In genomic region chr9:101387871-101388506, GRCh38 we compare ENCODE assay signal across 8 cellular contexts. TPM values are rescaled to one million over a fixed set of nuclear protein-coding genes. Genes with fewer than 3 reads are reported as not detected.
DNase-seq lines count a peak whose midpoint lies in the region; ATAC-seq, FAIRE-seq and TF ChIP-seq lines count a peak whose summit lies in the region.

No MANE protein-coding gene starts in this region.

- H3K9me3 ChIP-seq in A673 (ENCODE audit: low read depth, low read length, poor library complexity, severe bottlenecking) = peaks cover under 1% of the 10 kb centered on the region
- peaks cover 15% of the 10 kb centered on the region for H3K9me3 ChIP-seq in HepG2 (ENCODE audit: low read length)

- CTCF ChIA-PET in A673 (lab: Charles Lee) = interaction anchor here (1.0 to 1.7 kb wide), 4 partner anchors 11 to 269 kb away, joined by 4 to 5 read pairs (median 4); partner anchors contain the start of genes MRPL50 and ZNF189
- CTCF ChIA-PET in HepG2 (lab: Yijun Ruan, JAX; ENCODE audit: low intra/inter-chr PET ratio, low total read pairs) = interaction anchor here (0.6 to 4.3 kb wide), 7 partner anchors 69 to 269 kb away, joined by 3 to 65 read pairs (median 9); no protein-coding TSS in a partner anchor

- in situ Hi-C loops in HepG2 (cut with HindIII; ENCODE audit: extremely low pct_ligation_motif_present, low pct_unique_long_range_greater_than_20kb) = loop anchor here (5.0 kb wide), 1 partner anchor 66 kb away; no protein-coding TSS in a partner anchor

- H3K4me1 ChIP-seq in A673 (ENCODE audit: insufficient read depth, low read length, poor library complexity, severe bottlenecking) (peaks cover 4% of the 10 kb centered on the region), HepG2 (ENCODE audit: insufficient read depth, low read length) (peaks cover 81% of the 10 kb centered on the region)

- H3K4me2 ChIP-seq in HepG2 (ENCODE audit: low read depth, low read length) = no peak overlapping the region

- H4K20me1 ChIP-seq in HepG2 (ENCODE audit: insufficient read depth, low read length) = peaks cover 3% of the 10 kb centered on the region; the same call in 1 of the 2 replicates

- TF ChIP-seq EP300 in HepG2 (IDR thresholded peaks at IDR 0.05; ENCODE audit: low read depth in 2 of 2, low read length in 2 of 2) = peak in 1 of 2 experiments; percentile 58; a peak in 1 of 4 replicates
- no peak for TF ChIP-seq EP300 in HepG2 (CRISPR knock-in tag; IDR thresholded peaks at IDR 0.05; ENCODE audit: borderline replicate concordance)

- POLR2A ChIA-PET in A673 (lab: Charles Lee; ENCODE audit: low non-redundant PET) (no interaction called here), HepG2 (lab: Yijun Ruan, JAX) (interaction anchor here (0.7 to 2.3 kb wide), 11 partner anchors 11 to 76 kb away, joined by 3 to 38 read pairs (median 9); partner anchors contain the start of genes MRPL50 and ZNF189)

- H3K27me3 ChIP-seq in A673 (replicated peaks; ENCODE audit: insufficient read depth, low read depth, low read length, poor library complexity) (no peaks in the 10 kb centered on the region), bronchial epithelial cell (ENCODE audit: control insufficient read depth, insufficient read depth, low read length) (no peaks in the 10 kb centered on the region), HepG2 (ENCODE audit: control insufficient read depth in 1 of 2, insufficient read depth in 2 of 2, low read length in 2 of 2) (no peaks in the 10 kb centered on the region)

- peaks cover 28% of the 10 kb centered on the region for H3K36me3 ChIP-seq in A673 (ENCODE audit: insufficient read depth, low read length, poor library complexity, severe bottlenecking)
- no peaks in the 10 kb centered on the region for H3K36me3 ChIP-seq in bronchial epithelial cell (ENCODE audit: control insufficient read depth, insufficient read depth, low read length)
- H3K36me3 ChIP-seq in HepG2 (replicated peaks in 1 of 2; ENCODE audit: control insufficient read depth in 1 of 2, insufficient read depth in 2 of 2, low read length in 2 of 2) = peaks cover 7 to 26% of the 10 kb centered on the region in 2 experiments; a peak in 2 of 5 replicates

- BruUV-seq in A673 (replicated peaks; lab: Mats Ljungman, UMichigan) = no TSS peak
- BruUV-seq in HepG2 (replicated peaks; lab: Mats Ljungman, UMichigan) = no TSS peak

- intact Hi-C loops in A673 (cut with micrococcal nuclease; ENCODE audit: unreplicated experiment) = loop anchor here (1.0 to 10.0 kb wide), 3 partner anchors 72 to 786 kb away; no protein-coding TSS in a partner anchor
- intact Hi-C loops in HepG2 (cut with micrococcal nuclease; ENCODE audit: unreplicated experiment) = loop anchor here (1.0 to 2.0 kb wide), 10 partner anchors 21 to 787 kb away; no protein-coding TSS in a partner anchor
- intact Hi-C loops in posterior vena cava (cut with DNase I) = no loop called here

- peak; percentile 72 for ATAC-seq in HG03280 (IDR thresholded peaks at IDR 0.05; ENCODE audit: unreplicated experiment)
- peak; percentile 97 for ATAC-seq in HepG2
- no peak for ATAC-seq in HG03039 (IDR thresholded peaks at IDR 0.05; ENCODE audit: unreplicated experiment)

- WGBS in HepG2 (ENCODE audit: low lambda C conversion rate) = 45% methylated on average over 6 of the region's 6 CpGs

- peaks cover 26% of the 10 kb centered on the region for H3K79me2 ChIP-seq in HepG2 (ENCODE audit: insufficient read depth, low read length)

- peak; percentile 81 for TF ChIP-seq RAD21 in HepG2 (CRISPR knock-in tag; IDR thresholded peaks at IDR 0.05)

- no peak overlapping the region for H2AFZ ChIP-seq in HepG2 (ENCODE audit: low read length)

- H3K27ac ChIP-seq in A673 (ENCODE audit: low read depth, low read length, poor library complexity, severe bottlenecking) (no peak overlapping the region), HepG2 (ENCODE audit: extremely low read length, insufficient read depth, low read length) (peak overlapping the region; percentile 41)

- no peak overlapping the region for H3K9ac ChIP-seq in HepG2 (ENCODE audit: insufficient read depth, low read depth, low read length)

- DNase-seq in A673 (ENCODE audit: low spot score) = peak; percentile 70
- peak; percentile 72 for DNase-seq in NCI-H69 (lab: John Stamatoyannopoulos, UW)
- peak; percentile 68 for DNase-seq in bronchial epithelial cell (ENCODE audit: low read depth)
- peak; percentile 86 for DNase-seq in HepG2 (ENCODE audit: low spot score)
- no peak for DNase-seq in posterior vena cava (ENCODE audit: low spot score)

- FAIRE-seq in bronchial epithelial cell (lab: Jason Lieb, UNC) (no peak), HepG2 (lab: Jason Lieb, UNC) (peak; percentile 69)

- TF ChIP-seq CTCF in A673 (conservative IDR thresholded peaks at IDR 0.05; ENCODE audit: low read depth, low read length) (peak; percentile 79), GM12873 (IDR thresholded peaks at IDR 0.05; ENCODE audit: insufficient read depth, low read depth, low read length, missing control alignments) (peak; percentile 54), bronchial epithelial cell (IDR thresholded peaks at IDR 0.05; ENCODE audit: insufficient read depth, low read length, severe bottlenecking) (peak; percentile 57), HepG2 (CRISPR knock-in tag; IDR thresholded peaks at IDR 0.05) (peak; percentile 88)

- TF ChIP-seq POLR2A in HepG2 (IDR thresholded peaks at IDR 0.05; ENCODE audit: insufficient read depth in 1 of 2, low read depth in 2 of 2, low read length in 2 of 2) = no peak

- H3K4me3 ChIP-seq in A673 (ENCODE audit: low read depth, low read length, poor library complexity, severe bottlenecking) (no peak overlapping the region), bronchial epithelial cell (ENCODE audit: low read depth, low read length) (no peak overlapping the region), HepG2 (replicated peaks in 1 of 3; ENCODE audit: insufficient read depth in 1 of 3, low read depth in 2 of 3, low read length in 3 of 3) (no peak overlapping the region)

RNA-seq across cellular contexts. Expression of gene BAAT, which starts 3.2 kb away (rescaled TPM):
- total RNA-seq in A673 (2021) = 0.09 and 0.17 TPM in 2 replicates
- 0.13 and 0.26 TPM in 2 replicates for total RNA-seq in bronchial epithelial cell
- total RNA-seq in HepG2 (2016; rRNA removed; fragmentation: Illumina TruSeq; extraction: Trizol) = 0.71 and 1.0 TPM in 2 replicates
- 0.20 and 0.26 TPM in 2 replicates for total RNA-seq in HepG2 (2016; cell fraction: cytosol; rRNA removed; fragmentation: Illumina TruSeq; extraction: Trizol; ENCODE audit: low read depth)
- total RNA-seq in HepG2 (2016; cell fraction: insoluble cytoplasmic fraction; rRNA removed; fragmentation: Illumina TruSeq; extraction: Trizol) = 0.45 and 0.77 TPM in 2 replicates
- total RNA-seq in HepG2 (2016; cell fraction: membrane; rRNA removed; fragmentation: Illumina TruSeq; extraction: Trizol) = 0.34 and 0.56 TPM in 2 replicates
- 0.78 and 0.97 TPM in 2 replicates for total RNA-seq in HepG2 (2016; cell fraction: nucleus; rRNA removed; fragmentation: Illumina TruSeq; extraction: Trizol)
- 7.9 and 11.2 TPM in 2 replicates for polyA plus RNA-seq in HepG2 (2011; rRNA removed)
- polyA plus RNA-seq in HepG2 (2011; cell fraction: cytosol; rRNA removed) = 3.9 and 10.6 TPM in 2 replicates
- polyA plus RNA-seq in HepG2 (2011; cell fraction: nucleus; rRNA removed) = 4.2 and 7.6 TPM in 2 replicates
- 26.8 and 34.2 TPM in 2 replicates for polyA plus RNA-seq in HepG2 (2012)
- polyA plus RNA-seq in HepG2 (2016; cell fraction: cytosol; fragmentation: Illumina TruSeq; extraction: Trizol; ENCODE audit: low read depth) = 0.07 and 0.18 TPM in 2 replicates
- 0.80 and 0.87 TPM in 2 replicates for polyA plus RNA-seq in HepG2 (2016; cell fraction: insoluble cytoplasmic fraction; fragmentation: Illumina TruSeq; extraction: Trizol; ENCODE audit: low read depth)
- 0.22 and 0.24 TPM in 2 replicates for polyA plus RNA-seq in HepG2 (2016; cell fraction: membrane; fragmentation: Illumina TruSeq; extraction: Trizol; ENCODE audit: low read depth)
- 1.4 and 1.7 TPM in 2 replicates for polyA plus RNA-seq in HepG2 (2016; cell fraction: nucleus; fragmentation: Illumina TruSeq; extraction: Trizol; ENCODE audit: insufficient read depth, low read depth)
- polyA minus RNA-seq in HepG2 (2011; rRNA and poly(A)+ RNA removed; ENCODE audit: low replicate concordance) = 0.05 and 7.3 TPM in 2 replicates
- polyA minus RNA-seq in HepG2 (2011; cell fraction: cytosol; rRNA and poly(A)+ RNA removed) = 5.0 and 10.0 TPM in 2 replicates
- polyA minus RNA-seq in HepG2 (2011; cell fraction: nucleus; rRNA and poly(A)+ RNA removed) = 7.6 and 12.8 TPM in 2 replicates
- under 1 TPM in 1 of 2 donors, not detected in 1; 0.09 TPM for total RNA-seq in posterior vena cava

RNA-seq across cellular contexts. Expression of gene MRPL50, which starts 10.4 kb away (rescaled TPM):
- total RNA-seq in A673 (2021) = 15.4 and 17.0 TPM in 2 replicates
- total RNA-seq in bronchial epithelial cell = 11.6 and 14.3 TPM in 2 replicates
- total RNA-seq in HepG2 (2016; rRNA removed; fragmentation: Illumina TruSeq; extraction: Trizol) = 70.0 and 107 TPM in 2 replicates
- 21.0 and 24.1 TPM in 2 replicates for total RNA-seq in HepG2 (2016; cell fraction: cytosol; rRNA removed; fragmentation: Illumina TruSeq; extraction: Trizol; ENCODE audit: low read depth)
- 68.9 and 116 TPM in 2 replicates for total RNA-seq in HepG2 (2016; cell fraction: insoluble cytoplasmic fraction; rRNA removed; fragmentation: Illumina TruSeq; extraction: Trizol)
- 28.1 and 35.5 TPM in 2 replicates for total RNA-seq in HepG2 (2016; cell fraction: membrane; rRNA removed; fragmentation: Illumina TruSeq; extraction: Trizol)
- total RNA-seq in HepG2 (2016; cell fraction: nucleus; rRNA removed; fragmentation: Illumina TruSeq; extraction: Trizol) = 39.6 and 40.3 TPM in 2 replicates
- 30.0 and 37.1 TPM in 2 replicates for polyA plus RNA-seq in HepG2 (2011; rRNA removed)
- 12.7 and 22.1 TPM in 2 replicates for polyA plus RNA-seq in HepG2 (2011; cell fraction: cytosol; rRNA removed)
- polyA plus RNA-seq in HepG2 (2011; cell fraction: nucleus; rRNA removed) = 6.3 and 8.8 TPM in 2 replicates
- polyA plus RNA-seq in HepG2 (2012) = 35.5 and 51.6 TPM in 2 replicates
- polyA plus RNA-seq in HepG2 (2016; cell fraction: cytosol; fragmentation: Illumina TruSeq; extraction: Trizol; ENCODE audit: low read depth) = 9.9 and 11.7 TPM in 2 replicates
- polyA plus RNA-seq in HepG2 (2016; cell fraction: insoluble cytoplasmic fraction; fragmentation: Illumina TruSeq; extraction: Trizol; ENCODE audit: low read depth) = 93.2 and 105 TPM in 2 replicates
- polyA plus RNA-seq in HepG2 (2016; cell fraction: membrane; fragmentation: Illumina TruSeq; extraction: Trizol; ENCODE audit: low read depth) = 17.3 and 19.1 TPM in 2 replicates
- 41.9 and 44.2 TPM in 2 replicates for polyA plus RNA-seq in HepG2 (2016; cell fraction: nucleus; fragmentation: Illumina TruSeq; extraction: Trizol; ENCODE audit: insufficient read depth, low read depth)
- polyA minus RNA-seq in HepG2 (2011; rRNA and poly(A)+ RNA removed; ENCODE audit: low replicate concordance) = 2.7 and 4.1 TPM in 2 replicates
- polyA minus RNA-seq in HepG2 (2011; cell fraction: cytosol; rRNA and poly(A)+ RNA removed) = 6.6 and 7.6 TPM in 2 replicates
- polyA minus RNA-seq in HepG2 (2011; cell fraction: nucleus; rRNA and poly(A)+ RNA removed) = 36.7 and 38.1 TPM in 2 replicates
- 1 to 10 TPM; 8.9 to 9.5 TPM for total RNA-seq in posterior vena cava

RNA-seq across cellular contexts. Expression of gene ZNF189, which starts 10.7 kb away (rescaled TPM):
- 16.8 and 17.6 TPM in 2 replicates for total RNA-seq in A673 (2021)
- 11.4 and 12.1 TPM in 2 replicates for total RNA-seq in bronchial epithelial cell
- 50.0 and 65.4 TPM in 2 replicates for total RNA-seq in HepG2 (2016; rRNA removed; fragmentation: Illumina TruSeq; extraction: Trizol)
- total RNA-seq in HepG2 (2016; cell fraction: cytosol; rRNA removed; fragmentation: Illumina TruSeq; extraction: Trizol; ENCODE audit: low read depth) = 8.6 and 10.3 TPM in 2 replicates
- 48.2 and 65.9 TPM in 2 replicates for total RNA-seq in HepG2 (2016; cell fraction: insoluble cytoplasmic fraction; rRNA removed; fragmentation: Illumina TruSeq; extraction: Trizol)
- total RNA-seq in HepG2 (2016; cell fraction: membrane; rRNA removed; fragmentation: Illumina TruSeq; extraction: Trizol) = 33.1 and 39.4 TPM in 2 replicates
- 46.2 and 50.3 TPM in 2 replicates for total RNA-seq in HepG2 (2016; cell fraction: nucleus; rRNA removed; fragmentation: Illumina TruSeq; extraction: Trizol)
- polyA plus RNA-seq in HepG2 (2011; rRNA removed) = 7.9 and 8.4 TPM in 2 replicates
- polyA plus RNA-seq in HepG2 (2011; cell fraction: cytosol; rRNA removed) = 2.8 and 5.5 TPM in 2 replicates
- polyA plus RNA-seq in HepG2 (2011; cell fraction: nucleus; rRNA removed) = 11.7 and 16.1 TPM in 2 replicates
- 23.9 and 31.6 TPM in 2 replicates for polyA plus RNA-seq in HepG2 (2012)
- 3.4 and 3.7 TPM in 2 replicates for polyA plus RNA-seq in HepG2 (2016; cell fraction: cytosol; fragmentation: Illumina TruSeq; extraction: Trizol; ENCODE audit: low read depth)
- polyA plus RNA-seq in HepG2 (2016; cell fraction: insoluble cytoplasmic fraction; fragmentation: Illumina TruSeq; extraction: Trizol; ENCODE audit: low read depth) = 40.8 and 42.4 TPM in 2 replicates
- 12.9 and 13.9 TPM in 2 replicates for polyA plus RNA-seq in HepG2 (2016; cell fraction: membrane; fragmentation: Illumina TruSeq; extraction: Trizol; ENCODE audit: low read depth)
- 52.8 and 60.4 TPM in 2 replicates for polyA plus RNA-seq in HepG2 (2016; cell fraction: nucleus; fragmentation: Illumina TruSeq; extraction: Trizol; ENCODE audit: insufficient read depth, low read depth)
- polyA minus RNA-seq in HepG2 (2011; rRNA and poly(A)+ RNA removed; ENCODE audit: low replicate concordance) = 2.2 and 6.6 TPM in 2 replicates
- 10.9 and 12.4 TPM in 2 replicates for polyA minus RNA-seq in HepG2 (2011; cell fraction: cytosol; rRNA and poly(A)+ RNA removed)
- 77.9 and 116 TPM in 2 replicates for polyA minus RNA-seq in HepG2 (2011; cell fraction: nucleus; rRNA and poly(A)+ RNA removed)
- 10 to 100 TPM; 17.8 to 18.7 TPM for total RNA-seq in posterior vena cava

RNA-seq across cellular contexts. Expression of gene ALDOB, which starts 47.6 kb away (rescaled TPM):
- total RNA-seq in A673 (2021) (not detected in 2 replicates), bronchial epithelial cell (0.13 TPM in 1 of 2 replicates, not detected in the other), HepG2 (2016; rRNA removed; fragmentation: Illumina TruSeq; extraction: Trizol) (0.97 and 1.1 TPM in 2 replicates), posterior vena cava (under 1 TPM in 1 of 2 donors, not detected in 1; 0.24 TPM)
- 0.26 and 0.91 TPM in 2 replicates for total RNA-seq in HepG2 (2016; cell fraction: cytosol; rRNA removed; fragmentation: Illumina TruSeq; extraction: Trizol; ENCODE audit: low read depth)
- 0.48 and 0.97 TPM in 2 replicates for total RNA-seq in HepG2 (2016; cell fraction: insoluble cytoplasmic fraction; rRNA removed; fragmentation: Illumina TruSeq; extraction: Trizol)
- total RNA-seq in HepG2 (2016; cell fraction: membrane; rRNA removed; fragmentation: Illumina TruSeq; extraction: Trizol) = 0.86 and 0.90 TPM in 2 replicates
- 0.34 and 0.56 TPM in 2 replicates for total RNA-seq in HepG2 (2016; cell fraction: nucleus; rRNA removed; fragmentation: Illumina TruSeq; extraction: Trizol)
- polyA plus RNA-seq in HepG2 (2011; rRNA removed) = 0.29 and 0.84 TPM in 2 replicates
- 0.74 and 0.91 TPM in 2 replicates for polyA plus RNA-seq in HepG2 (2011; cell fraction: cytosol; rRNA removed)
- polyA plus RNA-seq in HepG2 (2011; cell fraction: nucleus; rRNA removed) = 0.39 and 0.48 TPM in 2 replicates
- polyA plus RNA-seq in HepG2 (2012) = 2.4 TPM in 2 replicates
- 0.50 and 0.58 TPM in 2 replicates for polyA plus RNA-seq in HepG2 (2016; cell fraction: cytosol; fragmentation: Illumina TruSeq; extraction: Trizol; ENCODE audit: low read depth)
- 0.89 and 1.8 TPM in 2 replicates for polyA plus RNA-seq in HepG2 (2016; cell fraction: insoluble cytoplasmic fraction; fragmentation: Illumina TruSeq; extraction: Trizol; ENCODE audit: low read depth)
- 0.68 and 0.76 TPM in 2 replicates for polyA plus RNA-seq in HepG2 (2016; cell fraction: membrane; fragmentation: Illumina TruSeq; extraction: Trizol; ENCODE audit: low read depth)
- 0.57 and 0.68 TPM in 2 replicates for polyA plus RNA-seq in HepG2 (2016; cell fraction: nucleus; fragmentation: Illumina TruSeq; extraction: Trizol; ENCODE audit: insufficient read depth, low read depth)
- 0.78 TPM in 1 of 2 replicates, not detected in the other for polyA minus RNA-seq in HepG2 (2011; rRNA and poly(A)+ RNA removed; ENCODE audit: low replicate concordance)
- 0.53 and 0.59 TPM in 2 replicates for polyA minus RNA-seq in HepG2 (2011; cell fraction: cytosol; rRNA and poly(A)+ RNA removed)
- polyA minus RNA-seq in HepG2 (2011; cell fraction: nucleus; rRNA and poly(A)+ RNA removed) = 0.26 TPM in 1 of 2 replicates, not detected in the other

Comparison
In these comparisons a context has a peak if more than half of its experiments do, and no peak if none do; other contexts are left out.
1. intact Hi-C loops: an anchor here in A673 (1.0 to 10.0 kb wide) and HepG2 (1.0 to 2.0 kb wide); none called in posterior vena cava.